In the genomic region with DNA sequence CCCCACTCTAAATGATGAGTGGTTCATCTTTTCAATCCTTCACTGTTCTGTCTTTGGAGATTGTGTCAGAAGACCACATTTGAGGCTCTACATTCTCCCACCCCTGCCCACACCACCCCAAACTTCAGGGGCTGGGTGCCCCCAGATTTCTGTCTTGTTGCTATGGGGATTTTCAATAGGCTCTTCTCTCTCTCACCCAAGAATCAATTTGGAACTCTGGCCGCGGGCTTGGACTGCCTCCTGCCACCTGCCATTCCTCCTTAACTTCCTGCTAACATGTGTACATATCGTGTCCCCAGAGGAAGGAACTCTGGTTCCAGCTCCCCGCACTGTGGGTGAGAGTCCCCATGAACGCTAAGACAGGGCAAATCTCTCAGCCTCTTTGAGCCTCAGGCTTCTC, we compare ENCODE assay signal across 23 cellular contexts.
"Had no signal": no experiment of that assay in that cellular context is flagged by ENCODE, and none has a peak within 500 bp of the region (broad histone marks: within the 10 kb centered on the region; RNA-seq: fewer than 3 reads in every experiment).

No MANE protein-coding gene starts in this region.

- DNase-seq: cortex of kidney; dorsolateral prefrontal cortex; effector memory CD4-positive, alpha-beta T cell; gastrocnemius medialis; heart right ventricle; hypothalamus; left ventricle myocardium inferior; lower lobe of right lung; psoas muscle; retina; right lobe of liver; stimulated activated CD4-positive, alpha-beta T cell treated with anti-CD3 and anti-CD28 coated beads, Interleukin-4, amount 100 ng/mL, for 1 hour; stimulated activated CD8-positive, alpha-beta memory T cell treated with anti-CD3 and anti-CD28 coated beads, Interleukin-4, amount 100 ng/mL, for 48 hours; stimulated activated naive CD8-positive, alpha-beta T cell treated with anti-CD3 and anti-CD28 coated beads, Interleukin-15, Interleukin-2, amounts not matched to agents 100 U/mL and 50 U/mL, for 24 hours; thyroid gland had no signal

- H3K36me3 ChIP-seq: esophagus muscularis mucosa, gastrocnemius medialis, heart right ventricle, left ventricle myocardium inferior, lower lobe of right lung, right lobe of liver, suprapubic skin, thyroid gland had no signal

- H3K27ac Mint-ChIP-seq: memory B cell; mesothelial cell of epicardium; natural killer cell treated with Interleukin-12 subunit alpha and Interleukin-12 subunit beta and Interleukin-15 and Interleukin-18, amount 100 ng/mL, for 72 hours; stimulated activated effector memory CD8-positive, alpha-beta T cell treated with anti-CD3 and anti-CD28 coated beads, Interleukin-12 subunit alpha, Interleukin-12 subunit beta, amount 100 ng/mL, for 72 hours; type B pancreatic cell had no signal

- H3K27me3 ChIP-seq: gastrocnemius medialis, right lobe of liver, thyroid gland had no signal

- H3K4me3 Mint-ChIP-seq: memory B cell; mesothelial cell of epicardium; natural killer cell treated with Interleukin-12 subunit alpha and Interleukin-12 subunit beta and Interleukin-15 and Interleukin-18, amount 100 ng/mL, for 72 hours; stimulated activated effector memory CD8-positive, alpha-beta T cell treated with anti-CD3 and anti-CD28 coated beads, Interleukin-12 subunit alpha, Interleukin-12 subunit beta, amount 100 ng/mL, for 72 hours; type B pancreatic cell had no signal

- ATAC-seq: gastrocnemius medialis; heart right ventricle; lower lobe of right lung; natural killer cell treated with Interleukin-12 subunit alpha and Interleukin-12 subunit beta and Interleukin-15 and Interleukin-18, amount 100 ng/mL, for 72 hours; psoas muscle; right lobe of liver; stimulated activated effector memory CD8-positive, alpha-beta T cell treated with anti-CD3 and anti-CD28 coated beads, Interleukin-12 subunit alpha, Interleukin-12 subunit beta, amount 100 ng/mL, for 72 hours; stimulated activated naive CD8-positive, alpha-beta T cell treated with anti-CD3 and anti-CD28 coated beads, Interleukin-15, Interleukin-2, amounts not matched to agents 100 U/mL and 50 U/mL, for 24 hours had no signal

- H3K4me3 ChIP-seq: dorsolateral prefrontal cortex, esophagus muscularis mucosa, gastrocnemius medialis, heart right ventricle, left ventricle myocardium inferior, lower lobe of right lung, psoas muscle, right lobe of liver, suprapubic skin, thyroid gland had no signal

- H3K4me1 ChIP-seq: esophagus muscularis mucosa, gastrocnemius medialis, heart right ventricle, left ventricle myocardium inferior, lower lobe of right lung, psoas muscle, right lobe of liver, suprapubic skin, thyroid gland had no signal

- H3K9me3 ChIP-seq: esophagus muscularis mucosa, gastrocnemius medialis, heart right ventricle, left ventricle myocardium inferior, lower lobe of right lung, psoas muscle, right lobe of liver, suprapubic skin, thyroid gland had no signal

- H3K9me3 Mint-ChIP-seq: memory B cell; mesothelial cell of epicardium; natural killer cell treated with Interleukin-12 subunit alpha and Interleukin-12 subunit beta and Interleukin-15 and Interleukin-18, amount 100 ng/mL, for 72 hours; stimulated activated effector memory CD8-positive, alpha-beta T cell treated with anti-CD3 and anti-CD28 coated beads, Interleukin-12 subunit alpha, Interleukin-12 subunit beta, amount 100 ng/mL, for 72 hours had no signal

- H3K36me3 Mint-ChIP-seq: memory B cell; mesothelial cell of epicardium; natural killer cell treated with Interleukin-12 subunit alpha and Interleukin-12 subunit beta and Interleukin-15 and Interleukin-18, amount 100 ng/mL, for 72 hours; stimulated activated effector memory CD8-positive, alpha-beta T cell treated with anti-CD3 and anti-CD28 coated beads, Interleukin-12 subunit alpha, Interleukin-12 subunit beta, amount 100 ng/mL, for 72 hours; type B pancreatic cell had no signal

- H3K27ac ChIP-seq: dorsolateral prefrontal cortex, epithelial cell of prostate, esophagus muscularis mucosa, gastrocnemius medialis, heart right ventricle, left ventricle myocardium inferior, lower lobe of right lung, psoas muscle, right lobe of liver, suprapubic skin, thyroid gland had no signal

- H3K4me1 Mint-ChIP-seq: memory B cell; mesothelial cell of epicardium; stimulated activated effector memory CD8-positive, alpha-beta T cell treated with anti-CD3 and anti-CD28 coated beads, Interleukin-12 subunit alpha, Interleukin-12 subunit beta, amount 100 ng/mL, for 72 hours had no signal
